16 cellular contexts compared by ENCODE assay signal in the genomic region with DNA sequence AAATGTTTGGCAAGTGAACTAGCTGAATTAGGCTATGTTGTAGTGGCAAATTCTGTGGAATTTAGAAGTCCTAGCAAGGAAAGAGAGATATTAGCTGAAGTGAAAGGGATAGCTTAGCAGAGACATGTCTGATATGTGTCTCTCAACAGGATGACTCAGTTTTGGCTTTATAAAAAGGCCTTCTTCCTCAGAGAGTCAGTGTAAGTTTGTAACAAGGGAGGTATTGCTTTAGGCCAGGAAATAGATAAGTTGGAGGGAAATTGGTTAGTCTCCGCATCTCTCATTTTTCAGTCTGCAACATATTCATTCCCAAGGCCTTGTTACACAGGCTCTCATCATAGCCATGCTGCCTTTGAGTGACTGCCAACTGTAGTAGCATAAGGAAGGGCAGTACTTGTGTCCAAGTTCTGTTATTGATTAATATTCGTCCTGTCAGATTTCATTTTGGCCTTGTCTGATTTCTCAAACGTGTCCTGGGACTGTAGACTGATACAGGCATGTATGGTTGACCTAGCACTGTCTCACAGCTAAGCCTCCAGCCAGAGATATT. TPM values are rescaled to one million over a fixed set of nuclear protein-coding genes. Genes with fewer than 3 reads are reported as not detected.
DNase-seq lines count a peak whose midpoint lies in the region; ATAC-seq and TF ChIP-seq lines count a peak whose summit lies in the region.
"Had no signal": no experiment of that assay in that cellular context is flagged by ENCODE, and none has a peak within 500 bp of the region (broad histone marks: within the 10 kb centered on the region; RNA-seq: fewer than 3 reads in every experiment).

No MANE protein-coding gene starts in this region.

- no peaks in the 10 kb centered on the region for H3K36me3 Mint-ChIP-seq in glutamatergic neuron (ENCODE audit: unreplicated experiment)
- H3K36me3 Mint-ChIP-seq in activated T-cell treated with anti-CD3 and anti-CD28 coated beads, Interleukin-2, amount 50 U/mL, for 72 hours (ENCODE audit: insufficient read depth in 2 of 2) = peaks cover 2 to 6% of the 10 kb centered on the region in 2 donors

- no peak overlapping the region for H3K9ac ChIP-seq in IMR-90 (ENCODE audit: low read depth, low read length)
- H3K9ac ChIP-seq: BLaER1 had no signal

- 0% methylated on average over 1 of the region's 3 CpGs; no CpG with 5 or more reads in 1 of the 2 experiments for WGBS in IMR-90 (ENCODE audit: extremely low coverage in 2 of 2, insufficient read length in 1 of 2), 2 experiments
- 34 to 40% (median 36%) methylated on average over 3 of the region's 3 CpGs for WGBS in adrenal gland, 4 donors

- no peak overlapping the region for H2BK20ac ChIP-seq in IMR-90 (ENCODE audit: low read depth, low read length)

- peaks cover 0 to 6% of the 10 kb centered on the region in 2 experiments; a peak in 1 of 4 replicates for H3K79me1 ChIP-seq in IMR-90 (ENCODE audit: low read depth in 1 of 2, low read length in 2 of 2)

- CTCF ChIA-PET in IMR-90 (lab: Yijun Ruan, JAX) = no interaction called here

- H2AK5ac ChIP-seq in IMR-90 (ENCODE audit: low read depth, low read length) = no peak overlapping the region

- no peak overlapping the region for H2AK9ac ChIP-seq in IMR-90 (replicated peaks; ENCODE audit: low read depth, low read length, poor library complexity)

- BruUV-seq in IMR-90 (replicated peaks; lab: Mats Ljungman, UMichigan) = no TSS peak

- TF ChIP-seq CTCF in AG10803 (conservative IDR thresholded peaks at IDR 0.05; ENCODE audit: low read length) = no peak
- TF ChIP-seq CTCF in IMR-90 (conservative IDR thresholded peaks at IDR 0.05; ENCODE audit: low read depth, low read length) = no peak
- TF ChIP-seq CTCF in adrenal gland (IDR thresholded peaks at IDR 0.05) = no peak
- TF ChIP-seq CTCF in glutamatergic neuron (IDR thresholded peaks at IDR 0.05; ENCODE audit: partially characterized antibody, unreplicated experiment) = no peak

- intact Hi-C loops in IMR-90 (cut with micrococcal nuclease) (loop anchor here (10.0 kb wide), 1 partner anchor 138 kb away; no protein-coding TSS in a partner anchor), adrenal gland (cut with DNase I) (no loop called here), left colon (cut with DNase I, micrococcal nuclease) (no loop called here)

- ATAC-seq in IMR-90 (ENCODE audit: low read depth) (no peak), GM19328 (IDR thresholded peaks at IDR 0.05; ENCODE audit: unreplicated experiment) (no peak), HG03039 (IDR thresholded peaks at IDR 0.05; ENCODE audit: unreplicated experiment) (no peak), left colon (no peak)
- no peak for ATAC-seq in activated T-cell treated with anti-CD3 and anti-CD28 coated beads, Interleukin-2, amount 50 U/mL, for 72 hours (replicated peaks in 1 of 2)
- ATAC-seq: effector memory CD8-positive, alpha-beta T cell had no signal

- H3K4me1 ChIP-seq in IMR-90 (ENCODE audit: control insufficient read depth, insufficient read depth, low read length) = no peaks in the 10 kb centered on the region
- peaks cover 13 to 20% of the 10 kb centered on the region in 2 donors for H3K4me1 ChIP-seq in adrenal gland (replicated peaks in 1 of 2)
- H3K4me1 ChIP-seq: prostate gland had no signal

- peaks cover 41% of the 10 kb centered on the region for H3K4me1 Mint-ChIP-seq in glutamatergic neuron (ENCODE audit: low read depth, unreplicated experiment)
- H3K4me1 Mint-ChIP-seq in activated T-cell treated with anti-CD3 and anti-CD28 coated beads, Interleukin-2, amount 50 U/mL, for 72 hours (ENCODE audit: low read depth) = peaks cover 23% of the 10 kb centered on the region

- no peaks in the 10 kb centered on the region for H3K9me3 ChIP-seq in IMR-90 (ENCODE audit: control insufficient read depth, insufficient read depth, low read length)
- no peaks in the 10 kb centered on the region for H3K9me3 ChIP-seq in adrenal gland (replicated peaks in 1 of 3)
- H3K9me3 ChIP-seq: BLaER1, prostate gland had no signal

- peaks cover 7% of the 10 kb centered on the region for H3K9me3 Mint-ChIP-seq in glutamatergic neuron (ENCODE audit: unreplicated experiment)
- no peaks in the 10 kb centered on the region for H3K9me3 Mint-ChIP-seq in activated T-cell treated with anti-CD3 and anti-CD28 coated beads, Interleukin-2, amount 50 U/mL, for 72 hours
- H3K9me3 Mint-ChIP-seq: effector memory CD8-positive, alpha-beta T cell had no signal

- no peak overlapping the region for H2BK120ac ChIP-seq in IMR-90 (ENCODE audit: low read depth, low read length)

- H3K36me3 ChIP-seq in IMR-90 (ENCODE audit: control insufficient read depth, insufficient read depth, low read length) (0 out of 2 replicates have a peak, but pooled peaks cover 1% of the 10 kb centered on the region), adrenal gland (replicated peaks in 1 of 2) (no peaks in the 10 kb centered on the region)
- H3K36me3 ChIP-seq: prostate gland had no signal

- no peak for TF ChIP-seq RAD21 in IMR-90 (IDR thresholded peaks at IDR 0.05; ENCODE audit: low read length)

- H3K14ac ChIP-seq in IMR-90 (replicated peaks; ENCODE audit: low read depth, low read length) = no peak overlapping the region

- no peak overlapping the region for H2BK15ac ChIP-seq in IMR-90 (ENCODE audit: low read depth, low read length)

- H3K4ac ChIP-seq in IMR-90 (ENCODE audit: low read depth, low read length) = no peak overlapping the region

- H4K20me1 ChIP-seq in IMR-90 (ENCODE audit: insufficient read depth, low read length) = no peaks in the 10 kb centered on the region; the same call in 1 of the 2 replicates

- H3K27me3 ChIP-seq in IMR-90 (ENCODE audit: control insufficient read depth, insufficient read depth, low read length) = peaks cover 3% of the 10 kb centered on the region; the same call in 1 of the 2 replicates
- H3K27me3 ChIP-seq in adrenal gland = peaks cover 4% of the 10 kb centered on the region

- H3K4me2 ChIP-seq in IMR-90 (ENCODE audit: low read depth, low read length) = no peak overlapping the region
- H3K4me2 ChIP-seq: BLaER1 had no signal

- dilution Hi-C loops in IMR-90 (cut with HindIII; ENCODE audit: low sequenced_read_pairs, unreplicated experiment) = no loop called here

- DNase-seq in AG10803 (ENCODE audit: low read depth) (peak; percentile 13), IMR-90 (peak; percentile 19), adrenal gland (peak in 5 of 7 donors; percentile 36 to 61 (median 41)), glutamatergic neuron (no peak), left colon (no peak)
- DNase-seq in activated T-cell treated with anti-CD3 and anti-CD28 coated beads, Interleukin-2, amount 50 U/mL, for 72 hours = no peak
- DNase-seq: DMS79; effector memory CD8-positive, alpha-beta T cell; HCEC 1CT; Kasumi-1; kidney glomerular epithelial cell had no signal

- peaks cover 5% of the 10 kb centered on the region for H3K27me3 Mint-ChIP-seq in glutamatergic neuron (ENCODE audit: unreplicated experiment)
- H3K27me3 Mint-ChIP-seq in activated T-cell treated with anti-CD3 and anti-CD28 coated beads, Interleukin-2, amount 50 U/mL, for 72 hours (ENCODE audit: low read depth) = peaks cover 36% of the 10 kb centered on the region
- H3K27me3 Mint-ChIP-seq: effector memory CD8-positive, alpha-beta T cell had no signal

- H3K9me1 ChIP-seq in IMR-90 (ENCODE audit: insufficient read depth, low read length) = 0 out of 2 replicates have a peak, but pooled peaks cover 4% of the 10 kb centered on the region

- H3K4me3 ChIP-seq in AG10803 (ENCODE audit: low read length) = no peak overlapping the region
- H3K4me3 ChIP-seq in IMR-90 (ENCODE audit: insufficient read depth, low read depth, low read length) = no peak overlapping the region
- no peak overlapping the region for H3K4me3 ChIP-seq in adrenal gland
- H3K4me3 ChIP-seq: BLaER1, prostate gland had no signal

- in situ Hi-C loops in IMR-90 (cut with MboI; ENCODE audit: low sequenced_read_pairs) = no loop called here

- H3K56ac ChIP-seq in IMR-90 (ENCODE audit: extremely low read depth, insufficient read depth, low read length) = no peak overlapping the region

- H3K27ac ChIP-seq in IMR-90 (ENCODE audit: insufficient read depth, low read length) (no peak overlapping the region), adrenal gland (peak overlapping the region in 1 of 5 donors; percentile 37)
- H3K27ac ChIP-seq: BLaER1, HL-60, prostate gland had no signal

- peak overlapping the region; percentile 50 for H3K4me3 Mint-ChIP-seq in glutamatergic neuron (ENCODE audit: unreplicated experiment)
- no peak overlapping the region for H3K4me3 Mint-ChIP-seq in activated T-cell treated with anti-CD3 and anti-CD28 coated beads, Interleukin-2, amount 50 U/mL, for 72 hours
- H3K4me3 Mint-ChIP-seq: effector memory CD8-positive, alpha-beta T cell had no signal

- H3K27ac Mint-ChIP-seq in glutamatergic neuron (ENCODE audit: unreplicated experiment) = peak overlapping the region; percentile 62
- no peak overlapping the region for H3K27ac Mint-ChIP-seq in activated T-cell treated with anti-CD3 and anti-CD28 coated beads, Interleukin-2, amount 50 U/mL, for 72 hours
- H3K27ac Mint-ChIP-seq: effector memory CD8-positive, alpha-beta T cell had no signal

- POLR2A ChIA-PET in IMR-90 (lab: Charles Lee; ENCODE audit: unreplicated experiment) = interaction anchor here (0.7 kb wide), 1 partner anchor 1698 kb away, joined by 4 read pairs; no protein-coding TSS in a partner anchor

- H2BK5ac ChIP-seq in IMR-90 (ENCODE audit: low read depth, low read length, poor library complexity, severe bottlenecking) = no peak overlapping the region

- H4K91ac ChIP-seq in IMR-90 (ENCODE audit: insufficient read depth, low read depth, low read length) = no peak overlapping the region

- TF ChIP-seq POLR2A in IMR-90 (IDR thresholded peaks at IDR 0.05; ENCODE audit: low read depth, low read length) (no peak), adrenal gland (IDR thresholded peaks at IDR 0.05) (no peak)

- H4K5ac ChIP-seq in IMR-90 (ENCODE audit: low read depth, low read length) = no peak overlapping the region

- no peak overlapping the region for H2AFZ ChIP-seq in IMR-90 (replicated peaks; ENCODE audit: low read length, poor library complexity)

- H3K18ac ChIP-seq in IMR-90 (ENCODE audit: low read depth, low read length) = no peak overlapping the region

- H4K8ac ChIP-seq in IMR-90 (ENCODE audit: low read depth in 2 of 2, low read length in 2 of 2) = no peak overlapping the region

- H3K23ac ChIP-seq in IMR-90 (ENCODE audit: low read depth, low read length) = no peak overlapping the region

TF ChIP-seq in IMR-90, 13 proteins besides CTCF, POLR2A, EP300 and RAD21 (continues in another document):
- no peak for TF ChIP-seq BHLHE40 (IDR thresholded peaks at IDR 0.05; ENCODE audit: low read depth, low read length)
- no peak for TF ChIP-seq CHD1 (IDR thresholded peaks at IDR 0.05; ENCODE audit: low read depth, low read length)
- no peak for TF ChIP-seq CEBPB (IDR thresholded peaks at IDR 0.05; ENCODE audit: low read depth, low read length)

RNA-seq across cellular contexts. Expression of a gene that starts 4.0 kb away (rescaled TPM):
- 5.0 and 6.3 TPM in 2 replicates for total RNA-seq in IMR-90 (2012; rRNA removed)
- polyA plus RNA-seq in IMR-90 (2012; rRNA removed) = 6.4 and 7.1 TPM in 2 replicates
- polyA plus RNA-seq in IMR-90 (2012; cell fraction: cytosol; rRNA removed) = 3.4 and 4.2 TPM in 2 replicates
- polyA plus RNA-seq in IMR-90 (2012; cell fraction: nucleus; rRNA removed; ENCODE audit: low replicate concordance) = 9.1 and 12.5 TPM in 2 replicates
- total RNA-seq in adrenal gland = 10 to 100 TPM; 17.2 to 32.2 (median 27.0) TPM
- polyA plus RNA-seq in adrenal gland = 10 to 100 TPM in 1 of 3 donors, 1 to 10 TPM in 2; 8.7 to 27.3 (median 8.9) TPM
- total RNA-seq in glutamatergic neuron (ENCODE audit: unreplicated experiment) = 56.6 TPM
- total RNA-seq in left colon = 100 to 1,000 TPM; 110 to 117 TPM
- total RNA-seq in activated T-cell treated with anti-CD3 and anti-CD28 coated beads, Interleukin-2, amount 50 U/mL, for 72 hours = 10 to 100 TPM; 15.0 to 19.5 TPM

Comparison
In these comparisons a context has a peak if more than half of its experiments do, and no peak if none do; other contexts are left out.
1. DNase-seq: peak in AG10803 (single experiment), IMR-90 (single experiment) and adrenal gland (5 of 7); none in glutamatergic neuron (single experiment), left colon (0 of 2) and activated T-cell treated with anti-CD3 and anti-CD28 coated beads, Interleukin-2, amount 50 U/mL, for 72 hours (0 of 2).